In genomic region chr5:68041293-68041692, GRCh38 we compare ENCODE assay signal across 9 cellular contexts.
A peak's percentile ranks its signal among the peaks of the same experiment; 100 is the strongest.
DNase-seq lines count a peak whose midpoint lies in the region; ATAC-seq, FAIRE-seq and TF ChIP-seq lines count a peak whose summit lies in the region.
"Had no signal": no experiment of that assay in that cellular context is flagged by ENCODE, and none has a peak within 500 bp of the region (broad histone marks: within the 10 kb centered on the region; RNA-seq: fewer than 3 reads in every experiment).

No MANE protein-coding gene starts in this region.

- H3K27me3 Mint-ChIP-seq in CD4-positive, alpha-beta memory T cell = peaks cover 2 to 3% of the 10 kb centered on the region in 2 donors
- H3K27me3 Mint-ChIP-seq: activated naive CD4-positive, alpha-beta T cell treated with anti-CD3 and anti-CD28 coated beads, Interleukin-2, amount 50 U/mL, for 24 hours had no signal

- TF ChIP-seq POLR2A in spleen (IDR thresholded peaks at IDR 0.05) = no peak
- no peak for TF ChIP-seq POLR2A in uterus (IDR thresholded peaks at IDR 0.05)

- TF ChIP-seq CTCF in spleen (IDR thresholded peaks at IDR 0.05 in 8 of 11, conservative IDR thresholded peaks at IDR 0.05 in 3 of 11) (peak in 1 of 11 experiments; percentile 6), uterus (IDR thresholded peaks at IDR 0.05) (no peak)

- H3K4me3 Mint-ChIP-seq in CD4-positive, alpha-beta memory T cell = no peak overlapping the region
- H3K4me3 Mint-ChIP-seq: activated naive CD4-positive, alpha-beta T cell treated with anti-CD3 and anti-CD28 coated beads, Interleukin-2, amount 50 U/mL, for 24 hours had no signal

- H3K9me3 Mint-ChIP-seq in CD4-positive, alpha-beta memory T cell = peaks cover 0 to under 1% (median 0%) of the 10 kb centered on the region in 8 donors
- H3K9me3 Mint-ChIP-seq: activated naive CD4-positive, alpha-beta T cell treated with anti-CD3 and anti-CD28 coated beads, Interleukin-2, amount 50 U/mL, for 24 hours had no signal

- POLR2A ChIA-PET in CD4-positive, alpha-beta memory T cell (lab: Charles Lee; ENCODE audit: partially characterized antibody) = interaction anchor here (0.7 kb wide), 1 partner anchor 1975 kb away, joined by 3 read pairs; no protein-coding TSS in a partner anchor

- no peaks in the 10 kb centered on the region for H3K27me3 ChIP-seq in spleen (replicated peaks in 1 of 7)
- no peaks in the 10 kb centered on the region for H3K27me3 ChIP-seq in uterus
- H3K27me3 ChIP-seq in CD4-positive, alpha-beta memory T cell (ENCODE audit: insufficient read depth, low read length) = no peaks in the 10 kb centered on the region

- intact Hi-C loops in spleen (cut with DNase I; ENCODE audit: low total_unique reads) (no loop called here), uterus (cut with DNase I; ENCODE audit: low total_unique reads) (no loop called here)
- intact Hi-C loops in CD4-positive, alpha-beta memory T cell (cut with micrococcal nuclease) = no loop called here

- H3K27ac ChIP-seq in spleen (peak overlapping the region in 6 of 8 donors; percentile 55 to 74 (median 72)), uterus (no peak overlapping the region)
- H3K27ac ChIP-seq in CD4-positive, alpha-beta memory T cell (ENCODE audit: low read depth, low read length) = no peak overlapping the region
- H3K27ac ChIP-seq: thoracic aorta had no signal

- H3K4me1 ChIP-seq in spleen (peaks cover 3 to 33% (median 20%) of the 10 kb centered on the region in 6 donors), uterus (no peaks in the 10 kb centered on the region)
- H3K4me1 ChIP-seq in CD4-positive, alpha-beta memory T cell (ENCODE audit: insufficient read depth, low read length) = no peaks in the 10 kb centered on the region

- H3K36me3 ChIP-seq in spleen = no peaks in the 10 kb centered on the region
- H3K36me3 ChIP-seq in uterus = no peaks in the 10 kb centered on the region
- no peaks in the 10 kb centered on the region for H3K36me3 ChIP-seq in CD4-positive, alpha-beta memory T cell (ENCODE audit: insufficient read depth, low read length)
- H3K36me3 ChIP-seq: thoracic aorta had no signal

- no peaks in the 10 kb centered on the region for H3K36me3 Mint-ChIP-seq in CD4-positive, alpha-beta memory T cell
- H3K36me3 Mint-ChIP-seq: activated naive CD4-positive, alpha-beta T cell treated with anti-CD3 and anti-CD28 coated beads, Interleukin-2, amount 50 U/mL, for 24 hours had no signal

- CTCF ChIA-PET in CD4-positive, alpha-beta memory T cell (lab: Charles Lee; ENCODE audit: partially characterized antibody) = no interaction called here

- H3K4me3 ChIP-seq in spleen (peak overlapping the region in 1 of 8 donors; percentile 20), uterus (no peak overlapping the region)
- H3K4me3 ChIP-seq in CD4-positive, alpha-beta memory T cell (ENCODE audit: low read length in 2 of 2) = no peak overlapping the region
- H3K4me3 ChIP-seq: thoracic aorta had no signal

- ATAC-seq in HG02642 (IDR thresholded peaks at IDR 0.05; ENCODE audit: poor library complexity, unreplicated experiment) (peak; percentile 89), HG03571 (IDR thresholded peaks at IDR 0.05; ENCODE audit: unreplicated experiment) (peak; percentile 91)

- WGBS in spleen, 5 donors = 40 to 53% (median 45%) methylated on average over 8 of the region's 8 CpGs

- FAIRE-seq in urothelium cell line (lab: Jason Lieb, UNC) = no peak

- H3K4me1 Mint-ChIP-seq in CD4-positive, alpha-beta memory T cell = peaks cover 0 to 1% (median 0%) of the 10 kb centered on the region in 4 donors
- H3K4me1 Mint-ChIP-seq: activated naive CD4-positive, alpha-beta T cell treated with anti-CD3 and anti-CD28 coated beads, Interleukin-2, amount 50 U/mL, for 24 hours had no signal

- DNase-seq in GM19238 (ENCODE audit: insufficient read length, low spot score) = peak; percentile 25
- peak; percentile 83 for DNase-seq in spleen
- DNase-seq in uterus = no peak
- DNase-seq in urothelium cell line (ENCODE audit: low spot score) = no peak
- DNase-seq in CD4-positive, alpha-beta memory T cell = no peak

- peaks cover 0 to under 1% (median 0%) of the 10 kb centered on the region in 8 donors for H3K9me3 ChIP-seq in spleen
- H3K9me3 ChIP-seq in uterus = no peaks in the 10 kb centered on the region
- no peaks in the 10 kb centered on the region for H3K9me3 ChIP-seq in CD4-positive, alpha-beta memory T cell (ENCODE audit: control insufficient read depth in 1 of 2, low read length in 2 of 2)
- H3K9me3 ChIP-seq: thoracic aorta had no signal

- no peak overlapping the region for H3K27ac Mint-ChIP-seq in CD4-positive, alpha-beta memory T cell
- H3K27ac Mint-ChIP-seq: activated naive CD4-positive, alpha-beta T cell treated with anti-CD3 and anti-CD28 coated beads, Interleukin-2, amount 50 U/mL, for 24 hours had no signal

Comparison
In these comparisons a context has a peak if more than half of its experiments do, and no peak if none do; other contexts are left out.
1. DNase-seq: peak in GM19238 (single experiment) and spleen (single experiment); none in uterus (0 of 2), urothelium cell line (single experiment) and CD4-positive, alpha-beta memory T cell (0 of 5).
2. H3K27ac ChIP-seq: peak in spleen (6 of 8); none in uterus (0 of 2) and CD4-positive, alpha-beta memory T cell (single experiment).